ENCODE assay signal across 21 cellular contexts in the genomic region with DNA sequence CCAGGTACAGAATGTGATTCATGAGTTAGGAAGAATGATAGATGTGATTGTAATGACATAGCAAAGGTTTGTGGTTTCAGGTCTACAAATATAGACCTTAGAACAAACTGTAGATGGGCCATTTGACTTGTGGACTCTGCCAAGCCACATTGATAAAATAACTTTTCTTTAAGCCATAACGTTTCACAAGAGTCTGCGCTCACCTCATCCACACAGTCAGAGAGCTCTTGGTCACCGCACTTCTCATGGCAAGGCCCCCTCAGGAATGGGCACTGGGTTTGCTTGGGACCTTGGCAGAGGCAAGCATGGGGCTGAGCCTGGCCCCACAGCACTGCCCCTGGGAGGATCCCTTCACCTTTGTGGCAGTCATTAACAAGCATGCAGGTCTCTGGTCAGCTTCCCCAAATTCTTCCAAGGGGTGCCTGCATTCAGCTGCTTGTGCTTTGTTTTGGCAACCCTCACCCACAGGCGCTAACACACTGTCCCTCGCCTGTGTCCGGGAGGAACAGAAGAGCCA. TPM values are rescaled to one million over a fixed set of nuclear protein-coding genes. Genes with fewer than 3 reads are reported as not detected.
DNase-seq lines count a peak whose midpoint lies in the region; ATAC-seq, FAIRE-seq and TF ChIP-seq lines count a peak whose summit lies in the region.
"Had no signal": no experiment of that assay in that cellular context is flagged by ENCODE, and none has a peak within 500 bp of the region (broad histone marks: within the 10 kb centered on the region; RNA-seq: fewer than 3 reads in every experiment).

No MANE protein-coding gene starts in this region.

- H3K9me3 ChIP-seq in astrocyte (ENCODE audit: insufficient read depth, low read depth, low read length), result no peaks in the 10 kb centered on the region
- no peaks in the 10 kb centered on the region for H3K9me3 ChIP-seq in gastrocnemius medialis
- H3K9me3 ChIP-seq: SK-N-SH had no signal

- peak overlapping the region; percentile 85 for H3K27ac ChIP-seq in astrocyte (ENCODE audit: low read depth, low read length)
- H3K27ac ChIP-seq in gastrocnemius medialis, result peak overlapping the region; percentile 79 to 90 (median 85)
- H3K27ac ChIP-seq: coronary artery had no signal

- no peak for TF ChIP-seq POLR2A in gastrocnemius medialis (IDR thresholded peaks at IDR 0.05)

- no peak overlapping the region for H2AFZ ChIP-seq in astrocyte (ENCODE audit: low read depth, low read length)

- FAIRE-seq in astrocyte (lab: Jason Lieb, UNC), result no peak
- FAIRE-seq: small intestine had no signal

- H3K4me1 Mint-ChIP-seq in astrocyte (ENCODE audit: low read depth, unreplicated experiment), result peaks cover 4% of the 10 kb centered on the region

- peak overlapping the region; percentile 54 for H3K9ac ChIP-seq in astrocyte (ENCODE audit: low read length)
- H3K9ac ChIP-seq: SK-N-SH had no signal

- peak overlapping the region; percentile 59 for H3K4me2 ChIP-seq in astrocyte (ENCODE audit: low read length)
- H3K4me2 ChIP-seq: SK-N-SH had no signal

- peaks cover 23% of the 10 kb centered on the region for H4K20me1 ChIP-seq in astrocyte (ENCODE audit: insufficient read depth, low read length)

- in situ Hi-C loops in gastrocnemius medialis (cut with MboI; ENCODE audit: low sequenced_read_pairs in 4 of 4), result no loop called here

- H3K27ac Mint-ChIP-seq in astrocyte (ENCODE audit: unreplicated experiment), result no peak overlapping the region

- DNase-seq in HS-5 (ENCODE audit: low read depth), result peak; percentile 22
- DNase-seq in astrocyte (ENCODE audit: low read depth), result peak; percentile 93
- DNase-seq in iris pigment epithelial cell (ENCODE audit: low read depth), result peak; percentile 50
- DNase-seq in gastrocnemius medialis, result peak in 1 of 2 donors; percentile 32
- no peak for DNase-seq in foreskin fibroblast
- no peak for DNase-seq in stimulated activated CD8-positive, alpha-beta memory T cell treated with anti-CD3 and anti-CD28 coated beads, Interleukin-4, amount 100 ng/mL, for 48 hours
- DNase-seq: activated effector memory CD4-positive, alpha-beta T cell treated with Interleukin-2 at 50 U/mL for 16 hours; EL; foreskin melanocyte; H7; Karpas-422; NCI-H1092 treated with DMSO at 0.1 percent for 48 hours; NCI-H2107; NCI-H524 treated with DMSO at 0.1 percent for 48 hours; SK-N-SH; small intestine; stimulated activated CD4-positive, alpha-beta T cell treated with anti-CD3 and anti-CD28 coated beads, Interleukin-4, amount 100 ng/mL, for 24 hours; T-helper 9 cell had no signal

- intact Hi-C loops in gastrocnemius medialis (cut with DNase I; ENCODE audit: low total_unique reads), result no loop called here

- H3K4me3 ChIP-seq in astrocyte (ENCODE audit: insufficient read depth, low read depth, low read length) (no peak overlapping the region), gastrocnemius medialis (no peak overlapping the region), foreskin fibroblast (ENCODE audit: low read depth in 1 of 2, low read length in 2 of 2) (no peak overlapping the region)
- H3K4me3 ChIP-seq: coronary artery had no signal

- no peaks in the 10 kb centered on the region for H3K27me3 ChIP-seq in astrocyte (ENCODE audit: insufficient read depth, low read length)
- no peaks in the 10 kb centered on the region for H3K27me3 ChIP-seq in gastrocnemius medialis

- H3K36me3 ChIP-seq in astrocyte (ENCODE audit: insufficient read depth, low read length), result peaks cover 35% of the 10 kb centered on the region
- no peaks in the 10 kb centered on the region for H3K36me3 ChIP-seq in gastrocnemius medialis

- no peaks in the 10 kb centered on the region for H3K27me3 Mint-ChIP-seq in astrocyte (ENCODE audit: low read depth, unreplicated experiment)

- peaks cover 7% of the 10 kb centered on the region for H3K79me2 ChIP-seq in astrocyte (ENCODE audit: insufficient read depth, low read length)

- H3K4me3 Mint-ChIP-seq in astrocyte (ENCODE audit: unreplicated experiment), result no peak overlapping the region

- H3K36me3 Mint-ChIP-seq in astrocyte (ENCODE audit: low read depth, unreplicated experiment), result peaks cover 28% of the 10 kb centered on the region

- no peak for TF ChIP-seq CTCF in astrocyte (IDR thresholded peaks at IDR 0.05; ENCODE audit: insufficient read depth, low read depth, low read length)
- no peak for TF ChIP-seq CTCF in gastrocnemius medialis (IDR thresholded peaks at IDR 0.05 in 4 of 5, conservative IDR thresholded peaks at IDR 0.05 in 1 of 5)
- no peak for TF ChIP-seq CTCF in foreskin fibroblast (IDR thresholded peaks at IDR 0.05; ENCODE audit: low read depth, low read length)

- H3K4me1 ChIP-seq in astrocyte (ENCODE audit: insufficient read depth, low read length) (peaks cover 12% of the 10 kb centered on the region), gastrocnemius medialis (peaks cover 15 to 20% of the 10 kb centered on the region in 2 donors)

- H3K9me3 Mint-ChIP-seq in astrocyte (ENCODE audit: unreplicated experiment), result no peaks in the 10 kb centered on the region

- ATAC-seq in gastrocnemius medialis (peak; percentile 81 to 85), GM18520 (IDR thresholded peaks at IDR 0.05; ENCODE audit: unreplicated experiment) (no peak), HG03521 (IDR thresholded peaks at IDR 0.05; ENCODE audit: unreplicated experiment) (no peak)

RNA-seq across cellular contexts. Expression of a gene that starts 14.0 kb away (rescaled TPM):
- total RNA-seq in astrocyte, result 42.7 and 52.4 TPM in 2 replicates
- 1 to 10 TPM in 2 of 4 donors, under 1 TPM in 2; 0.20 to 7.2 (median 3.2) TPM for total RNA-seq in gastrocnemius medialis

Comparison
In these comparisons a context has a peak if more than half of its experiments do, and no peak if none do; other contexts are left out.
1. DNase-seq: peak in HS-5 (single experiment), astrocyte (single experiment) and iris pigment epithelial cell (single experiment); none in foreskin fibroblast (0 of 2) and stimulated activated CD8-positive, alpha-beta memory T cell treated with anti-CD3 and anti-CD28 coated beads, Interleukin-4, amount 100 ng/mL, for 48 hours (single experiment).
2. ATAC-seq: peak in gastrocnemius medialis (2 of 2); none in GM18520 (single experiment) and HG03521 (single experiment).